ENCODE assay signal across 1 cellular context in genomic region chr2:218329027-218329825, GRCh38.
TF ChIP-seq lines count a peak whose summit lies in the region.

No MANE protein-coding gene starts in this region.

TF ChIP-seq in GM12878, 131 proteins besides CTCF, POLR2A, EP300 and RAD21 (continues in another document):
- TF ChIP-seq HCFC1 (IDR thresholded peaks at IDR 0.05; ENCODE audit: low read length) (no peak), TBL1XR1 (IDR thresholded peaks at IDR 0.05; ENCODE audit: low read depth, low read length) (peak; percentile 10; the same call in 1 of the 2 replicates), ZNF687 (IDR thresholded peaks at IDR 0.05) (peak; percentile 10), SKIL (IDR thresholded peaks at IDR 0.05; ENCODE audit: low read depth, poor library complexity, severe bottlenecking) (no peak), YY1 (IDR thresholded peaks at IDR 0.05; ENCODE audit: low read depth, low read length) (no peak), PAX5 (IDR thresholded peaks at IDR 0.05; ENCODE audit: borderline replicate concordance, low read depth, low read length) (peak; percentile 48; the same call in 1 of the 2 replicates), SPI1 (IDR thresholded peaks at IDR 0.05; ENCODE audit: borderline replicate concordance, insufficient read depth, low read depth, low read length) (0 out of 2 replicates have a peak, but pooled peaks have one; percentile 12), BCLAF1 (IDR thresholded peaks at IDR 0.05) (no peak), GATAD2B (conservative IDR thresholded peaks at IDR 0.05; ENCODE audit: low read depth) (0 out of 2 replicates have a peak, but pooled peaks have one; percentile 3), CHD1 (IDR thresholded peaks at IDR 0.05; ENCODE audit: low read depth, low read length) (no peak), SMARCA5 (IDR thresholded peaks at IDR 0.05) (peak; percentile 32; the same call in 1 of the 2 replicates), HDAC2 (IDR thresholded peaks at IDR 0.05) (no peak), SMAD5 (IDR thresholded peaks at IDR 0.05; ENCODE audit: low read depth) (no peak; the same call in 1 of the 2 replicates), IRF4 (IDR thresholded peaks at IDR 0.05; ENCODE audit: low read depth, low read length) (peak; percentile 7; the same call in 1 of the 2 replicates), TAF1 (IDR thresholded peaks at IDR 0.05; ENCODE audit: borderline replicate concordance, low read depth, low read length) (0 out of 2 replicates have a peak, but pooled peaks have one; percentile 34), RELA (IDR thresholded peaks at IDR 0.05; ENCODE audit: borderline replicate concordance, partially characterized antibody) (peak; percentile 17), MLLT1 (IDR thresholded peaks at IDR 0.05) (peak; percentile 60; the same call in 1 of the 2 replicates), EGR1 (IDR thresholded peaks at IDR 0.05; ENCODE audit: borderline replicate concordance in 1 of 2, low read depth in 2 of 2, low read length in 2 of 2) (peak in 1 of 2 experiments; percentile 50; a peak in 1 of 3 replicates), BRCA1 (IDR thresholded peaks at IDR 0.05; ENCODE audit: low read depth, low read length) (no peak), E2F4 (IDR thresholded peaks at IDR 0.05; ENCODE audit: low read depth, low read length) (no peak), RFX5 (IDR thresholded peaks at IDR 0.05; ENCODE audit: low read depth, low read length) (no peak), CBX3 (IDR thresholded peaks at IDR 0.05; ENCODE audit: borderline replicate concordance, low read depth) (no peak), NR2F1 (conservative IDR thresholded peaks at IDR 0.05) (peak; percentile 54), HDGF (IDR thresholded peaks at IDR 0.05) (peak; percentile 31; the same call in 1 of the 2 replicates), SUPT20H (IDR thresholded peaks at IDR 0.05; ENCODE audit: borderline replicate concordance, control insufficient read depth, low read depth, low read length) (no peak), MEF2A (IDR thresholded peaks at IDR 0.05; ENCODE audit: insufficient read depth, low read depth, low read length) (no peak), FOXK2 (IDR thresholded peaks at IDR 0.05) (no peak), PKNOX1 (IDR thresholded peaks at IDR 0.05) (peak; percentile 82), MXI1 (IDR thresholded peaks at IDR 0.05; ENCODE audit: low read depth, low read length) (peak; percentile 56), BHLHE40 (IDR thresholded peaks at IDR 0.05; ENCODE audit: borderline replicate concordance in 1 of 2, low read depth in 2 of 2, low read length in 1 of 2) (peak in 1 of 2 experiments; percentile 7; a peak in 1 of 4 replicates), TCF12 (IDR thresholded peaks at IDR 0.05; ENCODE audit: low read depth, low read length) (0 out of 2 replicates have a peak, but pooled peaks have one; percentile 30), ASH2L (IDR thresholded peaks at IDR 0.05; ENCODE audit: borderline replicate concordance, low read depth) (no peak), NRF1 (conservative IDR thresholded peaks at IDR 0.05; ENCODE audit: low read depth, low read length) (peak; percentile 62), GABPA (IDR thresholded peaks at IDR 0.05; ENCODE audit: low read depth) (no peak)
- TF ChIP-seq, protein P1, sequence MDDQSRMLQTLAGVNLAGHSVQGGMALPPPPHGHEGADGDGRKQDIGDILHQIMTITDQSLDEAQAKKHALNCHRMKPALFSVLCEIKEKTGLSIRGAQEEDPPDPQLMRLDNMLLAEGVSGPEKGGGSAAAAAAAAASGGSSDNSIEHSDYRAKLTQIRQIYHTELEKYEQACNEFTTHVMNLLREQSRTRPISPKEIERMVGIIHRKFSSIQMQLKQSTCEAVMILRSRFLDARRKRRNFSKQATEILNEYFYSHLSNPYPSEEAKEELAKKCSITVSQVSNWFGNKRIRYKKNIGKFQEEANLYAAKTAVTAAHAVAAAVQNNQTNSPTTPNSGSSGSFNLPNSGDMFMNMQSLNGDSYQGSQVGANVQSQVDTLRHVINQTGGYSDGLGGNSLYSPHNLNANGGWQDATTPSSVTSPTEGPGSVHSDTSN (IDR thresholded peaks at IDR 0.05; ENCODE audit: insufficient replicate concordance, low read depth, low read length), result peak; percentile 73
- TF ChIP-seq, protein P2, sequence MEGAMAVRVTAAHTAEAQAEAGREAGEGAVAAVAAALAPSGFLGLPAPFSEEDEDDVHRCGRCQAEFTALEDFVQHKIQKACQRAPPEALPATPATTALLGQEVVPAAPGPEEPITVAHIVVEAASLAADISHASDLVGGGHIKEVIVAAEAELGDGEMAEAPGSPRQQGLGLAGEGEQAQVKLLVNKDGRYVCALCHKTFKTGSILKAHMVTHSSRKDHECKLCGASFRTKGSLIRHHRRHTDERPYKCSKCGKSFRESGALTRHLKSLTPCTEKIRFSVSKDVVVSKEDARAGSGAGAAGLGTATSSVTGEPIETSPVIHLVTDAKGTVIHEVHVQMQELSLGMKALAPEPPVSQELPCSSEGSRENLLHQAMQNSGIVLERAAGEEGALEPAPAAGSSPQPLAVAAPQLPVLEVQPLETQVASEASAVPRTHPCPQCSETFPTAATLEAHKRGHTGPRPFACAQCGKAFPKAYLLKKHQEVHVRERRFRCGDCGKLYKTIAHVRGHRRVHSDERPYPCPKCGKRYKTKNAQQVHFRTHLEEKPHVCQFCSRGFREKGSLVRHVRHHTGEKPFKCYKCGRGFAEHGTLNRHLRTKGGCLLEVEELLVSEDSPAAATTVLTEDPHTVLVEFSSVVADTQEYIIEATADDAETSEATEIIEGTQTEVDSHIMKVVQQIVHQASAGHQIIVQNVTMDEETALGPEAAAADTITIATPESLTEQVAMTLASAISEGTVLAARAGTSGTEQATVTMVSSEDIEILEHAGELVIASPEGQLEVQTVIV (IDR thresholded peaks at IDR 0.05; ENCODE audit: borderline replicate concordance, partially characterized antibody), result no peak
- TF ChIP-seq, protein P3, sequence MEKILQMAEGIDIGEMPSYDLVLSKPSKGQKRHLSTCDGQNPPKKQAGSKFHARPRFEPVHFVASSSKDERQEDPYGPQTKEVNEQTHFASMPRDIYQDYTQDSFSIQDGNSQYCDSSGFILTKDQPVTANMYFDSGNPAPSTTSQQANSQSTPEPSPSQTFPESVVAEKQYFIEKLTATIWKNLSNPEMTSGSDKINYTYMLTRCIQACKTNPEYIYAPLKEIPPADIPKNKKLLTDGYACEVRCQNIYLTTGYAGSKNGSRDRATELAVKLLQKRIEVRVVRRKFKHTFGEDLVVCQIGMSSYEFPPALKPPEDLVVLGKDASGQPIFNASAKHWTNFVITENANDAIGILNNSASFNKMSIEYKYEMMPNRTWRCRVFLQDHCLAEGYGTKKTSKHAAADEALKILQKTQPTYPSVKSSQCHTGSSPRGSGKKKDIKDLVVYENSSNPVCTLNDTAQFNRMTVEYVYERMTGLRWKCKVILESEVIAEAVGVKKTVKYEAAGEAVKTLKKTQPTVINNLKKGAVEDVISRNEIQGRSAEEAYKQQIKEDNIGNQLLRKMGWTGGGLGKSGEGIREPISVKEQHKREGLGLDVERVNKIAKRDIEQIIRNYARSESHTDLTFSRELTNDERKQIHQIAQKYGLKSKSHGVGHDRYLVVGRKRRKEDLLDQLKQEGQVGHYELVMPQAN (conservative IDR thresholded peaks at IDR 0.05), result no peak
